Comparison of ENCODE assay signal across 24 cellular contexts in genomic region chr1:94998748-94999147, GRCh38.
DNase-seq lines count a peak whose midpoint lies in the region; ATAC-seq, FAIRE-seq and TF ChIP-seq lines count a peak whose summit lies in the region.
"Had no signal": no experiment of that assay in that cellular context is flagged by ENCODE, and none has a peak within 500 bp of the region (broad histone marks: within the 10 kb centered on the region; RNA-seq: fewer than 3 reads in every experiment).

No MANE protein-coding gene starts in this region.

- intact Hi-C loops in PC-3 (cut with micrococcal nuclease) (no loop called here), pancreas (cut with DNase I) (no loop called here)

- H3K4me3 ChIP-seq in PC-3 (ENCODE audit: low read length) (no peak overlapping the region), endodermal cell (ENCODE audit: low read length) (no peak overlapping the region), pancreas (no peak overlapping the region)
- H3K4me3 ChIP-seq: A549; BLaER1 treated with 17β-estradiol and CSF1 and Interleukin-3, amounts not matched to agents 10 nM and 100 nM; GM12878 had no signal

- no peaks in the 10 kb centered on the region for H3K79me2 ChIP-seq in PC-3 (ENCODE audit: low read length)

- H3K9ac ChIP-seq in PC-3 (ENCODE audit: low read length) (no peak overlapping the region), endodermal cell (ENCODE audit: extremely low read depth, low read length, poor library complexity, severe bottlenecking) (no peak overlapping the region)
- H3K9ac ChIP-seq: BLaER1 treated with 17β-estradiol and CSF1 and Interleukin-3, amounts not matched to agents 10 nM and 100 nM had no signal

- no peak for FAIRE-seq in pancreas (lab: Jason Lieb, UNC)
- FAIRE-seq: A549, D721Med, G401.6, GM12878, GM12892, GM18507, GM19239 had no signal

- POLR2A ChIA-PET in PC-3 (lab: Charles Lee; ENCODE audit: unreplicated experiment), result no interaction called here

- H3K9me2 ChIP-seq in PC-3 (replicated peaks; ENCODE audit: low read length), result no peaks in the 10 kb centered on the region

- no peak overlapping the region for H2AFZ ChIP-seq in PC-3 (ENCODE audit: low read length)

- 93 to 97% methylated on average over 2 of the region's 2 CpGs for WGBS in endodermal cell (ENCODE audit: insufficient coverage in 1 of 2, insufficient read length in 1 of 2), 2 experiments
- WGBS in pancreas, 2 donors, result 75 to 77% methylated on average over 2 of the region's 2 CpGs

- no peaks in the 10 kb centered on the region for H3K27me3 Mint-ChIP-seq in endodermal cell (ENCODE audit: insufficient read depth)
- peaks cover 8% of the 10 kb centered on the region for H3K27me3 Mint-ChIP-seq in nephron (ENCODE audit: low read depth)
- H3K27me3 Mint-ChIP-seq: B cell; CD4-positive, alpha-beta T cell had no signal

- ATAC-seq in PC-3, result peak; percentile 52
- peak; percentile 67 to 71 (median 68) for ATAC-seq in pancreas
- no peak for ATAC-seq in HG03521 (IDR thresholded peaks at IDR 0.05; ENCODE audit: unreplicated experiment)
- ATAC-seq: A549; CD8-positive, alpha-beta T cell; GM12878 had no signal

- H3K36me3 ChIP-seq in PC-3 (ENCODE audit: low read depth, low read length) (no peaks in the 10 kb centered on the region), endodermal cell (ENCODE audit: control insufficient read depth, insufficient read depth, low read length) (no peaks in the 10 kb centered on the region), pancreas (no peaks in the 10 kb centered on the region)
- H3K36me3 ChIP-seq: BLaER1 treated with 17β-estradiol and CSF1 and Interleukin-3, amounts not matched to agents 10 nM and 100 nM had no signal

- no peak overlapping the region for H3K4me2 ChIP-seq in PC-3 (ENCODE audit: low read length)
- H3K4me2 ChIP-seq: A549; BLaER1 treated with 17β-estradiol and CSF1 and Interleukin-3, amounts not matched to agents 10 nM and 100 nM had no signal

- H3K9me3 Mint-ChIP-seq in endodermal cell, result no peaks in the 10 kb centered on the region
- no peaks in the 10 kb centered on the region for H3K9me3 Mint-ChIP-seq in nephron
- H3K9me3 Mint-ChIP-seq: CD4-positive, alpha-beta T cell; CD8-positive, alpha-beta T cell had no signal

- no peaks in the 10 kb centered on the region for H4K20me1 ChIP-seq in PC-3 (ENCODE audit: low read length)
- H4K20me1 ChIP-seq: BLaER1 treated with 17β-estradiol and CSF1 and Interleukin-3, amounts not matched to agents 10 nM and 100 nM had no signal

- H3K27ac ChIP-seq in PC-3 (ENCODE audit: low read length) (peak overlapping the region; percentile 46), endodermal cell (ENCODE audit: low read depth, low read length) (peak overlapping the region; percentile 85), pancreas (no peak overlapping the region)
- H3K27ac ChIP-seq: 22Rv1; A549; BLaER1 treated with 17β-estradiol and CSF1 and Interleukin-3, amounts not matched to agents 10 nM and 100 nM; C4-2B had no signal

- H3K27me3 ChIP-seq in PC-3 (ENCODE audit: low read length), result no peaks in the 10 kb centered on the region
- H3K27me3 ChIP-seq in endodermal cell (ENCODE audit: control insufficient read depth, insufficient read depth, low read length, poor library complexity, severe bottlenecking), result no peaks in the 10 kb centered on the region
- H3K27me3 ChIP-seq in pancreas, result no peaks in the 10 kb centered on the region
- H3K27me3 ChIP-seq: BLaER1 treated with 17β-estradiol and CSF1 and Interleukin-3, amounts not matched to agents 10 nM and 100 nM had no signal

- no peak overlapping the region for H3K27ac Mint-ChIP-seq in endodermal cell
- H3K27ac Mint-ChIP-seq in nephron, result peak overlapping the region in 2 of 3 experiments; percentile 88 to 93
- H3K27ac Mint-ChIP-seq: B cell; CD4-positive, alpha-beta T cell; CD8-positive, alpha-beta T cell had no signal

- TF ChIP-seq CTCF in PC-3 (conservative IDR thresholded peaks at IDR 0.05; ENCODE audit: low read depth, low read length) (no peak), endodermal cell (conservative IDR thresholded peaks at IDR 0.05) (no peak), nephron (IDR thresholded peaks at IDR 0.05; ENCODE audit: unreplicated experiment in 3 of 3) (no peak), pancreas (IDR thresholded peaks at IDR 0.05) (no peak)

- no TSS peak for BruUV-seq in PC-3 (replicated peaks; lab: Mats Ljungman, UMichigan)

- H3K36me3 Mint-ChIP-seq in endodermal cell (ENCODE audit: low read depth) (no peaks in the 10 kb centered on the region), nephron (ENCODE audit: low read depth) (no peaks in the 10 kb centered on the region)
- H3K36me3 Mint-ChIP-seq: CD8-positive, alpha-beta T cell had no signal

- H3K4me1 ChIP-seq in PC-3 (ENCODE audit: insufficient read depth, low read length) (peaks cover 26% of the 10 kb centered on the region), endodermal cell (ENCODE audit: control insufficient read depth, insufficient read depth, low read length) (peaks cover 9% of the 10 kb centered on the region), pancreas (peaks cover 0 to 5% (median 0%) of the 10 kb centered on the region in 3 donors)
- H3K4me1 ChIP-seq: BLaER1 treated with 17β-estradiol and CSF1 and Interleukin-3, amounts not matched to agents 10 nM and 100 nM had no signal

- DNase-seq in PC-3 (peak; percentile 50), endodermal cell (no peak), pancreas (no peak), GDM1 (lab: John Stamatoyannopoulos, UW) (no peak)
- no peak for DNase-seq in activated CD4-positive, alpha-beta T cell treated with anti-CD3 and anti-CD28 coated beads for 4 hours
- DNase-seq: AML-193; Caco-2; Calu3; CD4-positive, alpha-beta T cell; CD8-positive, alpha-beta T cell; DMS79 treated with DMSO at 0.1 percent for 48 hours had no signal

- peaks cover 19% of the 10 kb centered on the region for H3K4me1 Mint-ChIP-seq in endodermal cell
- H3K4me1 Mint-ChIP-seq in nephron, result peaks cover 54% of the 10 kb centered on the region
- H3K4me1 Mint-ChIP-seq: B cell had no signal

- no peaks in the 10 kb centered on the region for H3K9me3 ChIP-seq in PC-3 (ENCODE audit: low read length)
- no peaks in the 10 kb centered on the region for H3K9me3 ChIP-seq in endodermal cell (ENCODE audit: control insufficient read depth, low read length)
- no peaks in the 10 kb centered on the region for H3K9me3 ChIP-seq in pancreas
- H3K9me3 ChIP-seq: A549; BLaER1 treated with 17β-estradiol and CSF1 and Interleukin-3, amounts not matched to agents 10 nM and 100 nM; Caco-2 had no signal

- no peak overlapping the region for H3K4me3 Mint-ChIP-seq in endodermal cell
- H3K4me3 Mint-ChIP-seq in nephron, result peak overlapping the region in 1 of 3 experiments; percentile 13
- H3K4me3 Mint-ChIP-seq: B cell; CD4-positive, alpha-beta T cell; CD8-positive, alpha-beta T cell had no signal

- CTCF ChIA-PET in PC-3 (lab: Charles Lee), result no interaction called here

- H3F3A ChIP-seq in PC-3 (ENCODE audit: low read length, unreplicated experiment), result peaks cover 3% of the 10 kb centered on the region

Comparison
In these comparisons a context has a peak if more than half of its experiments do, and no peak if none do; other contexts are left out.
1. H3K27ac ChIP-seq: peak in PC-3 (single experiment) and endodermal cell (single experiment); none in pancreas (0 of 4).